ENCODE assay signal across 22 cellular contexts in genomic region chr10:84477370-84477769, GRCh38.
A peak's percentile ranks its signal among the peaks of the same experiment; 100 is the strongest.
DNase-seq lines count a peak whose midpoint lies in the region; ATAC-seq, FAIRE-seq and TF ChIP-seq lines count a peak whose summit lies in the region.
"Had no signal": no experiment of that assay in that cellular context is flagged by ENCODE, and none has a peak within 500 bp of the region (broad histone marks: within the 10 kb centered on the region; RNA-seq: fewer than 3 reads in every experiment).

No MANE protein-coding gene starts in this region.

- H3K36me3 ChIP-seq in K562 (ENCODE audit: control insufficient read depth, insufficient read depth, low read length) (no peaks in the 10 kb centered on the region), mesenchymal stem cell (ENCODE audit: control insufficient read depth in 1 of 2, insufficient read depth in 2 of 2, low read depth in 1 of 2, low read length in 2 of 2) (peaks cover 0 to 55% of the 10 kb centered on the region in 2 experiments)

- CTCF ChIA-PET in activated CD8-positive, alpha-beta memory T cell treated with anti-CD3 and anti-CD28 coated beads, Interleukin-2, amount 10 ng/mL, durations not matched to agents 7 days and 5 days (lab: Charles Lee), result no interaction called here
- CTCF ChIA-PET in K562 (lab: Yijun Ruan, JAX; ENCODE audit: low intra/inter-chr PET ratio), result no interaction called here

- DNase-seq in activated CD8-positive, alpha-beta memory T cell treated with anti-CD3 and anti-CD28 coated beads, Interleukin-2, amount 10 ng/mL, durations not matched to agents 7 days and 5 days, result no peak
- no peak for DNase-seq in activated CD8-positive, alpha-beta memory T cell treated with anti-CD3 and anti-CD28 coated beads, Interleukin-2, amount 50 U/mL, for 48 hours
- no peak for DNase-seq in K562 (ENCODE audit: extremely low read depth in 1 of 4, low spot score in 3 of 4)
- no peak for DNase-seq in mesenchymal stem cell
- DNase-seq in NCI-H345 treated with DMSO at 0.1 percent for 48 hours (lab: John Stamatoyannopoulos, UW; ENCODE audit: unreplicated experiment), result no peak
- DNase-seq: Caco-2; CD4-positive, CD25-positive, alpha-beta regulatory T cell; CD8-positive, alpha-beta T cell; DMS153; DND-41; H9 had no signal

- H3K27me3 Mint-ChIP-seq in activated CD8-positive, alpha-beta memory T cell treated with anti-CD3 and anti-CD28 coated beads, Interleukin-2, amount 10 ng/mL, durations not matched to agents 7 days and 5 days, result no peaks in the 10 kb centered on the region
- no peaks in the 10 kb centered on the region for H3K27me3 Mint-ChIP-seq in nephron (ENCODE audit: low read depth)
- H3K27me3 Mint-ChIP-seq: B cell; CD4-positive, CD25-positive, alpha-beta regulatory T cell had no signal

- no peak for FAIRE-seq in K562 (lab: Jason Lieb, UNC)
- FAIRE-seq: G401.6, GM12878, GM18507 had no signal

- no peak overlapping the region for H2BK120ac ChIP-seq in mesenchymal stem cell (ENCODE audit: low read depth, low read length)

- no peak overlapping the region for H3K18ac ChIP-seq in mesenchymal stem cell (ENCODE audit: low read depth in 1 of 2, low read length in 2 of 2)

- intact Hi-C loops in K562 (cut with micrococcal nuclease), result no loop called here

- WGBS in K562 (ENCODE audit: insufficient coverage, low coverage, missing lambda C conversion rate), result 12% methylated on average over 1 of the region's 1 CpG
- WGBS in mesenchymal stem cell, result 40% methylated on average over 1 of the region's 1 CpG

- no peak overlapping the region for H2BK15ac ChIP-seq in mesenchymal stem cell (ENCODE audit: low read depth, poor library complexity, severe bottlenecking)

- H3K14ac ChIP-seq in mesenchymal stem cell (ENCODE audit: low read length in 2 of 2), result no peak overlapping the region

- no peak for ATAC-seq in activated CD8-positive, alpha-beta memory T cell treated with anti-CD3 and anti-CD28 coated beads, Interleukin-2, amount 10 ng/mL, durations not matched to agents 7 days and 5 days
- no peak for ATAC-seq in K562
- no peak for ATAC-seq in GM18502 (IDR thresholded peaks at IDR 0.05; ENCODE audit: poor library complexity, unreplicated experiment)
- ATAC-seq: CD8-positive, alpha-beta T cell; GM12878; GM23338; HCT116 had no signal

- H3K9ac ChIP-seq in K562 (ENCODE audit: insufficient read depth in 1 of 2, low read depth in 2 of 2, low read length in 2 of 2) (no peak overlapping the region), mesenchymal stem cell (ENCODE audit: low read length) (no peak overlapping the region)
- H3K9ac ChIP-seq: BLaER1 had no signal

- POLR2A ChIA-PET in K562 (lab: Yijun Ruan, JAX), result interaction anchor here (0.7 kb wide), 1 partner anchor 54 kb away, joined by 5 read pairs; no protein-coding TSS in a partner anchor

- H4K8ac ChIP-seq in mesenchymal stem cell (ENCODE audit: low read length), result no peak overlapping the region

- no peak for TF ChIP-seq RAD21 in K562 (CRISPR knock-in tag; conservative IDR thresholded peaks at IDR 0.05 in 1 of 2, IDR thresholded peaks at IDR 0.05 in 1 of 2)

- H3K9me1 ChIP-seq in K562 (ENCODE audit: control insufficient read depth, insufficient read depth, low read length), result no peaks in the 10 kb centered on the region

- no peak for TF ChIP-seq POLR2A in K562 (conservative IDR thresholded peaks at IDR 0.05)

- peaks cover 7% of the 10 kb centered on the region for H3K4me1 Mint-ChIP-seq in activated CD8-positive, alpha-beta memory T cell treated with anti-CD3 and anti-CD28 coated beads, Interleukin-2, amount 10 ng/mL, durations not matched to agents 7 days and 5 days
- H3K4me1 Mint-ChIP-seq in nephron, result peaks cover 5% of the 10 kb centered on the region
- H3K4me1 Mint-ChIP-seq: B cell, GM23338, H9 had no signal

- H4K20me1 ChIP-seq in K562 (replicated peaks; ENCODE audit: control insufficient read depth, insufficient read depth, low read length), result no peaks in the 10 kb centered on the region
- H4K20me1 ChIP-seq: BLaER1 had no signal

- no peak overlapping the region for H2AK5ac ChIP-seq in mesenchymal stem cell (ENCODE audit: low read length, severe bottlenecking)

- H3K9me3 ChIP-seq in K562 (replicated peaks; ENCODE audit: control insufficient read depth, insufficient read depth, low read depth, low read length) (no peaks in the 10 kb centered on the region), mesenchymal stem cell (ENCODE audit: control insufficient read depth, low read length) (no peaks in the 10 kb centered on the region)
- H3K9me3 ChIP-seq: BLaER1, Caco-2 had no signal

- TF ChIP-seq CTCF in K562 (IDR thresholded peaks at IDR 0.05 in 2 of 3, conservative IDR thresholded peaks at IDR 0.05 in 1 of 3; ENCODE audit: insufficient read depth in 2 of 3, low read depth in 1 of 3, low read length in 3 of 3) (no peak), nephron (IDR thresholded peaks at IDR 0.05; ENCODE audit: unreplicated experiment in 3 of 3) (no peak)

- H3K4me1 ChIP-seq in K562 (replicated peaks in 1 of 2; ENCODE audit: control insufficient read depth in 2 of 2, insufficient read depth in 2 of 2, low read length in 2 of 2) (no peaks in the 10 kb centered on the region; a peak in 2 of 5 replicates), mesenchymal stem cell (ENCODE audit: control insufficient read depth, insufficient read depth, low read depth, low read length) (peaks cover 3% of the 10 kb centered on the region)
- H3K4me1 ChIP-seq: BLaER1 had no signal

- H3K27me3 ChIP-seq in K562 (ENCODE audit: control insufficient read depth in 2 of 2, insufficient read depth in 2 of 2, low read length in 2 of 2) (no peaks in the 10 kb centered on the region), mesenchymal stem cell (ENCODE audit: control insufficient read depth in 1 of 2, insufficient read depth in 1 of 2, low read length in 2 of 2) (no peaks in the 10 kb centered on the region)
- H3K27me3 ChIP-seq: BLaER1 had no signal

- H3K4me2 ChIP-seq in K562 (ENCODE audit: insufficient read depth, low read length) (no peak overlapping the region), mesenchymal stem cell (ENCODE audit: low read length, poor library complexity, severe bottlenecking) (no peak overlapping the region)
- H3K4me2 ChIP-seq: BLaER1, GM23338 had no signal

- peaks cover 22% of the 10 kb centered on the region for H3K36me3 Mint-ChIP-seq in activated CD8-positive, alpha-beta memory T cell treated with anti-CD3 and anti-CD28 coated beads, Interleukin-2, amount 10 ng/mL, durations not matched to agents 7 days and 5 days
- peaks cover 28% of the 10 kb centered on the region for H3K36me3 Mint-ChIP-seq in nephron (ENCODE audit: low read depth)

- H2BK5ac ChIP-seq in mesenchymal stem cell (ENCODE audit: low read depth, low read length, poor library complexity, severe bottlenecking), result no peak overlapping the region

- no peak overlapping the region for H3K27ac ChIP-seq in K562 (ENCODE audit: extremely low read depth, low read depth, low read length)
- H3K27ac ChIP-seq in mesenchymal stem cell (ENCODE audit: low read length, poor library complexity, severe bottlenecking), result no peak overlapping the region
- H3K27ac ChIP-seq: 22Rv1, BLaER1, C4-2B had no signal

- no peak overlapping the region for H2AFZ ChIP-seq in K562 (ENCODE audit: low read depth, low read length)
- no peak overlapping the region for H2AFZ ChIP-seq in mesenchymal stem cell (ENCODE audit: low read depth, low read length)
- H2AFZ ChIP-seq: GM23338 had no signal

- no peak overlapping the region for H4K91ac ChIP-seq in mesenchymal stem cell (ENCODE audit: low read length)

- no peak overlapping the region for H3K4me3 Mint-ChIP-seq in activated CD8-positive, alpha-beta memory T cell treated with anti-CD3 and anti-CD28 coated beads, Interleukin-2, amount 10 ng/mL, durations not matched to agents 7 days and 5 days
- no peak overlapping the region for H3K4me3 Mint-ChIP-seq in nephron
- H3K4me3 Mint-ChIP-seq: B cell; CD4-positive, CD25-positive, alpha-beta regulatory T cell; CD8-positive, alpha-beta T cell; GM23338; H9 had no signal

- no peak for TF ChIP-seq EP300 in K562 (IDR thresholded peaks at IDR 0.05; ENCODE audit: low read length)

- no peak overlapping the region for H3K23ac ChIP-seq in mesenchymal stem cell (ENCODE audit: low read length in 2 of 2)

- no peak overlapping the region for H2BK12ac ChIP-seq in mesenchymal stem cell (ENCODE audit: low read length in 2 of 2)

- BruUV-seq in K562 (replicated peaks; lab: Mats Ljungman, UMichigan), result no TSS peak

- no peak overlapping the region for H3K4ac ChIP-seq in mesenchymal stem cell (ENCODE audit: low read depth in 1 of 2, low read length in 2 of 2)

- peaks cover 14% of the 10 kb centered on the region for H3K79me1 ChIP-seq in mesenchymal stem cell (replicated peaks; ENCODE audit: low read length, poor library complexity, severe bottlenecking)

- H3K4me3 ChIP-seq in K562, result no peak overlapping the region
- no peak overlapping the region for H3K4me3 ChIP-seq in mesenchymal stem cell (ENCODE audit: insufficient read depth in 1 of 2, low read depth in 1 of 2, low read length in 2 of 2)
- H3K4me3 ChIP-seq: BLaER1, GM12878, GM23338 had no signal

- in situ Hi-C loops in K562 (cut with MboI), result no loop called here

- no peaks in the 10 kb centered on the region for H3K9me3 Mint-ChIP-seq in activated CD8-positive, alpha-beta memory T cell treated with anti-CD3 and anti-CD28 coated beads, Interleukin-2, amount 10 ng/mL, durations not matched to agents 7 days and 5 days (ENCODE audit: low read depth)
- H3K9me3 Mint-ChIP-seq in nephron, result no peaks in the 10 kb centered on the region
- H3K9me3 Mint-ChIP-seq: CD4-positive, CD25-positive, alpha-beta regulatory T cell; CD8-positive, alpha-beta T cell; GM23338; H9 had no signal

- H3K27ac Mint-ChIP-seq in activated CD8-positive, alpha-beta memory T cell treated with anti-CD3 and anti-CD28 coated beads, Interleukin-2, amount 10 ng/mL, durations not matched to agents 7 days and 5 days, result peak overlapping the region; percentile 38
- H3K27ac Mint-ChIP-seq in nephron, result peak overlapping the region in 2 of 3 experiments; percentile 38 to 66
- H3K27ac Mint-ChIP-seq: B cell, GM23338, H9 had no signal

- no peaks in the 10 kb centered on the region for H3K79me2 ChIP-seq in K562 (ENCODE audit: control insufficient read depth, insufficient read depth, low read length)

TF ChIP-seq in K562, 482 proteins besides CTCF, POLR2A, EP300 and RAD21 (continues in another document):
- TF ChIP-seq USF1 (CRISPR knock-in tag; IDR thresholded peaks at IDR 0.05), result no peak
